In the genomic region with DNA sequence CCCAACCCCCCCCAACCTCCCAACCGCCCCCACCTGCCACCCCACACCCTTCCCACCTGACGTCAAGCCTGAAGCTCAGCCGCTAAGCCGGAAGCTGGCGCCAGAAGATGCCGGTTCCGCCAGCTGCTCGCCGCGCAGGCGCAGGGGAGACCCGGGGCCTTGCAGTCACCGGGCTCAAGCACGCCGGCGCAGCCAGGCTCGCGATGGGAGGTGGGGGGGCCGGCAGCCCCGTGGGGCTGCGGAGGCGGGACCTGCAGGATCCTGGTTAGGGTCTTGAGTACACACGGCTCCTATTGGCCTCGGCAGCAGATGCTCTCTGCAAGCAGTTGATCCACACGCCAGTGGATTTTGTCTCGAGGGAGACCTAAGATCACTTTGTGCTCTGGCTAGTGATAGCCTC, we compare ENCODE assay signal across 8 cellular contexts. TPM values are rescaled to one million over a fixed set of nuclear protein-coding genes. Genes with fewer than 3 reads are reported as not detected.
DNase-seq lines count a peak whose midpoint lies in the region; ATAC-seq and TF ChIP-seq lines count a peak whose summit lies in the region.

A gene (minus strand): TSS at position 109 of the 400 bp plus-strand sequence. CDS start 4,268 bp downstream, outside the sequence.

- H3K4me1 ChIP-seq in right atrium auricular region, result peaks cover 0 to 47% of the 10 kb centered on the region in 2 donors
- H3K4me1 ChIP-seq in psoas muscle, result peaks cover 30% of the 10 kb centered on the region
- H3K4me1 ChIP-seq in urinary bladder (ENCODE audit: insufficient read depth), result peaks cover 5% of the 10 kb centered on the region

- TF ChIP-seq CTCF in right atrium auricular region (IDR thresholded peaks at IDR 0.05) (no peak), psoas muscle (IDR thresholded peaks at IDR 0.05) (no peak)

- peak within 1 kb of the TSS; percentile 47 to 61 for H3K4me3 ChIP-seq in right atrium auricular region
- peak within 1 kb of the TSS; percentile 61 for H3K4me3 ChIP-seq in psoas muscle
- H3K4me3 ChIP-seq in urinary bladder (ENCODE audit: low read depth, low read length), result peak within 1 kb of the TSS; percentile 55

- TF ChIP-seq POLR2A in GM15510 (IDR thresholded peaks at IDR 0.05; ENCODE audit: borderline replicate concordance, extremely low read depth, insufficient read length), result peak; percentile 61

- no peaks in the 10 kb centered on the region for H3K9me3 ChIP-seq in right atrium auricular region
- H3K9me3 ChIP-seq in psoas muscle, result no peaks in the 10 kb centered on the region

- peaks cover 6% of the 10 kb centered on the region for H3K36me3 ChIP-seq in right atrium auricular region
- H3K36me3 ChIP-seq in psoas muscle (ENCODE audit: insufficient read depth in 1 of 2, low read depth in 1 of 2), result peaks cover 0 to 7% of the 10 kb centered on the region in 2 donors
- H3K36me3 ChIP-seq in urinary bladder (ENCODE audit: insufficient read depth), result peaks cover 3% of the 10 kb centered on the region

- H3K27ac ChIP-seq in angular gyrus (ENCODE audit: low read depth, low read length) (peak within 1 kb of the TSS; percentile 58), right atrium auricular region (peak within 1 kb of the TSS; percentile 64 to 69), psoas muscle (peak within 1 kb of the TSS; percentile 94), urinary bladder (ENCODE audit: low read depth) (no peak within 1 kb of the TSS)

- 0 to 1% (median 1%) methylated on average over 13 to 26 of the region's 26 CpGs for WGBS in psoas muscle, 3 donors
- WGBS in urinary bladder, result under 1% methylated on average over 26 of the region's 26 CpGs

- peak; percentile 86 for DNase-seq in NCI-H1694 (lab: John Stamatoyannopoulos, UW)
- DNase-seq in right atrium auricular region (ENCODE audit: low spot score), result peak; percentile 91
- DNase-seq in psoas muscle, result peak; percentile 93 to 97

- H3K27me3 ChIP-seq in right atrium auricular region, result no peaks in the 10 kb centered on the region
- no peaks in the 10 kb centered on the region for H3K27me3 ChIP-seq in psoas muscle (ENCODE audit: insufficient read depth in 3 of 3, low read length in 2 of 3)

- intact Hi-C loops in T-helper 1 cell treated with Interleukin-12 subunit alpha and Interleukin-12 subunit beta and Interleukin-4 antibody, amounts not matched to agents 30 ng/mL and 1 ng/mL, for 36 hours (cut with micrococcal nuclease), result loop anchor here (1.0 to 10.0 kb wide), 7 partner anchors 11 to 1922 kb away; a partner anchor contains a TSS
- intact Hi-C loops in psoas muscle (cut with DNase I), result no loop called here

- peak; percentile 50 for ATAC-seq in HG02884 (IDR thresholded peaks at IDR 0.05; ENCODE audit: unreplicated experiment)
- peak; percentile 81 to 86 (median 82) for ATAC-seq in psoas muscle

RNA-seq across cellular contexts. Expression of the gene that starts here (rescaled TPM):
- 12.9 and 13.0 TPM in 2 replicates for total RNA-seq in T-helper 1 cell treated with Interleukin-12 subunit alpha and Interleukin-12 subunit beta and Interleukin-4 antibody, amounts not matched to agents 30 ng/mL and 1 ng/mL, for 36 hours
- 10 to 100 TPM in 1 of 2 donors, 1 to 10 TPM in 1; 9.2 to 11.3 TPM for total RNA-seq in right atrium auricular region
- total RNA-seq in psoas muscle, result 10 to 100 TPM in 3 of 4 donors, 1 to 10 TPM in 1; 8.2 to 15.0 (median 10.6) TPM
- 10 to 100 TPM in 1 of 3 donors, 1 to 10 TPM in 2; 4.6 to 14.4 (median 5.4) TPM for polyA plus RNA-seq in psoas muscle
- 14.6 TPM for total RNA-seq in urinary bladder
- 6.5 TPM for polyA plus RNA-seq in urinary bladder
